ENCODE assay signal across 9 cellular contexts in genomic region chr2:121897335-121897970, GRCh38.
A peak's percentile ranks its signal among the peaks of the same experiment; 100 is the strongest.
DNase-seq lines count a peak whose midpoint lies in the region; ATAC-seq, FAIRE-seq and TF ChIP-seq lines count a peak whose summit lies in the region.
"Had no signal": no experiment of that assay in that cellular context is flagged by ENCODE, and none has a peak within 500 bp of the region (broad histone marks: within the 10 kb centered on the region; RNA-seq: fewer than 3 reads in every experiment).

No MANE protein-coding gene starts in this region.

- intact Hi-C loops in stomach (cut with DNase I; ENCODE audit: low total_unique reads), result no loop called here

- H3K4me3 ChIP-seq in bronchial epithelial cell (ENCODE audit: low read depth, low read length) (no peak overlapping the region), stomach (no peak overlapping the region)

- TF ChIP-seq EP300 in stomach (IDR thresholded peaks at IDR 0.05), result no peak

- H3K36me3 ChIP-seq in bronchial epithelial cell (ENCODE audit: control insufficient read depth, insufficient read depth, low read length) (no peaks in the 10 kb centered on the region), stomach (no peaks in the 10 kb centered on the region)

- H3K27me3 ChIP-seq in bronchial epithelial cell (ENCODE audit: control insufficient read depth, insufficient read depth, low read length), result no peaks in the 10 kb centered on the region
- H3K27me3 ChIP-seq in stomach, result peaks cover 0 to 6% (median 0%) of the 10 kb centered on the region in 3 donors

- FAIRE-seq in D721Med (lab: Jason Lieb, UNC) (no peak), bronchial epithelial cell (lab: Jason Lieb, UNC) (no peak)

- TF ChIP-seq POLR2A in stomach (IDR thresholded peaks at IDR 0.05), result no peak

- no peaks in the 10 kb centered on the region for H3K9me3 ChIP-seq in stomach

- ATAC-seq in GM18858 (IDR thresholded peaks at IDR 0.05; ENCODE audit: unreplicated experiment), result peak; percentile 89
- ATAC-seq in HG02885 (IDR thresholded peaks at IDR 0.05; ENCODE audit: poor library complexity, unreplicated experiment), result peak; percentile 87

- DNase-seq in D721Med (ENCODE audit: insufficient read length, low spot score) (no peak), NCI-H2196 treated with DMSO at 0.1 percent for 48 hours (lab: John Stamatoyannopoulos, UW; ENCODE audit: unreplicated experiment) (peak; percentile 54), bronchial epithelial cell (ENCODE audit: low read depth) (peak; percentile 7), renal cortical epithelial cell (ENCODE audit: low read depth) (peak; percentile 9), stomach (no peak), mesenteric fat pad (ENCODE audit: low spot score) (no peak)

- H3K27ac ChIP-seq in stomach, result no peak overlapping the region
- H3K27ac ChIP-seq: parathyroid adenoma had no signal

- TF ChIP-seq CTCF in D721Med (IDR thresholded peaks at IDR 0.05; ENCODE audit: insufficient read depth, missing control alignments), result peak; percentile 45
- peak; percentile 68 for TF ChIP-seq CTCF in bronchial epithelial cell (IDR thresholded peaks at IDR 0.05; ENCODE audit: insufficient read depth, low read length, severe bottlenecking)
- TF ChIP-seq CTCF in stomach (IDR thresholded peaks at IDR 0.05), result no peak

- 87 to 90% (median 88%) methylated on average over 5 of the region's 5 CpGs for WGBS in stomach, 5 donors

- H3K4me1 ChIP-seq in stomach, result no peaks in the 10 kb centered on the region
- H3K4me1 ChIP-seq: parathyroid adenoma had no signal

Comparison
In these comparisons a context has a peak if more than half of its experiments do, and no peak if none do; other contexts are left out.
1. DNase-seq: peak in NCI-H2196 treated with DMSO at 0.1 percent for 48 hours (single experiment), bronchial epithelial cell (single experiment) and renal cortical epithelial cell (single experiment); none in D721Med (single experiment), stomach (single experiment) and mesenteric fat pad (single experiment).
2. CTCF ChIP-seq: peak in D721Med (single experiment) and bronchial epithelial cell (single experiment); none in stomach (0 of 7).